27 cellular contexts compared by ENCODE assay signal in genomic region chrX:18491601-18492000, GRCh38.
"Had no signal": no experiment of that assay in that cellular context is flagged by ENCODE, and none has a peak within 500 bp of the region (broad histone marks: within the 10 kb centered on the region; RNA-seq: fewer than 3 reads in every experiment).

No MANE protein-coding gene starts in this region.

- H3K27ac Mint-ChIP-seq: activated CD8-positive, alpha-beta T cell treated with anti-CD3 and anti-CD28 coated beads, Interleukin-2, amount 10 ng/mL, durations not matched to agents 7 days and 5 days; activated naive CD8-positive, alpha-beta T cell treated with anti-CD3 and anti-CD28 coated beads, Interleukin-2, amount 10 ng/mL, durations not matched to agents 7 days and 5 days; WTC11 had no signal

- H3K9ac ChIP-seq: SK-N-SH had no signal

- H3K27me3 Mint-ChIP-seq: activated naive CD8-positive, alpha-beta T cell treated with anti-CD3 and anti-CD28 coated beads, Interleukin-2, amount 10 ng/mL, durations not matched to agents 7 days and 5 days had no signal

- FAIRE-seq: bronchial epithelial cell had no signal

- H3K27me3 ChIP-seq: adrenal gland, SJCRH30 had no signal

- H3K27ac ChIP-seq: adrenal gland, RWPE1, SJCRH30 had no signal

- H3K9me3 ChIP-seq: adrenal gland, SJCRH30, SK-N-SH had no signal

- H3K36me3 Mint-ChIP-seq: activated naive CD8-positive, alpha-beta T cell treated with anti-CD3 and anti-CD28 coated beads, Interleukin-2, amount 10 ng/mL, durations not matched to agents 7 days and 5 days; WTC11 had no signal

- H3K4me1 ChIP-seq: SJCRH30 had no signal

- ATAC-seq: activated CD8-positive, alpha-beta T cell treated with anti-CD3 and anti-CD28 coated beads, Interleukin-2, amount 10 ng/mL, durations not matched to agents 7 days and 5 days; Panc1; WTC11 had no signal

- DNase-seq: activated CD4-positive, alpha-beta T cell treated with anti-CD3 and anti-CD28 coated beads for 48 hours; activated CD4-positive, alpha-beta T cell treated with anti-CD3 and anti-CD28 coated beads, Interleukin-2, amount 50 U/mL, for 4 hours; activated CD4-positive, CD25-positive, alpha-beta regulatory T cell treated with anti-CD3 and anti-CD28 coated beads, Interleukin-2, amount 50 U/mL, for 72 hours; activated CD8-positive, alpha-beta memory T cell treated with anti-CD3 and anti-CD28 coated beads, Interleukin-2, amount 50 U/mL, for 48 hours; activated CD8-positive, alpha-beta T cell treated with anti-CD3 and anti-CD28 coated beads, Interleukin-2, amount 10 ng/mL, durations not matched to agents 7 days and 5 days; activated naive CD4-positive, alpha-beta T cell treated with anti-CD3 and anti-CD28 coated beads, Interleukin-2, amount 50 U/mL, for 16 hours; activated naive CD8-positive, alpha-beta T cell treated with anti-CD3 and anti-CD28 coated beads, Interleukin-2, amount 10 ng/mL, durations not matched to agents 7 days and 5 days; activated T-cell treated with anti-CD3 and anti-CD28 coated beads, Interleukin-2, amount 50 U/mL, for 1 hour; adrenal gland; anterior cingulate cortex; central memory CD4-positive, alpha-beta T cell; MM.1S; NCI-H1105; NCI-H1436; NCI-H1694 treated with DMSO at 0.1 percent for 48 hours; NCI-H2081; NCI-H510A treated with DMSO at 0.1 percent for 48 hours; NCI-H69; NK-92 treated with Interleukin-12 subunit alpha and Interleukin-12 subunit beta, amount 100 ng/mL, for 24 hours; OCI-M1; Right ventricle myocardium superior; SJCRH30; SK-N-SH had no signal

- H3K36me3 ChIP-seq: adrenal gland, SJCRH30 had no signal

- H3K4me1 Mint-ChIP-seq: activated naive CD8-positive, alpha-beta T cell treated with anti-CD3 and anti-CD28 coated beads, Interleukin-2, amount 10 ng/mL, durations not matched to agents 7 days and 5 days had no signal

- H3K4me3 Mint-ChIP-seq: activated CD8-positive, alpha-beta T cell treated with anti-CD3 and anti-CD28 coated beads, Interleukin-2, amount 10 ng/mL, durations not matched to agents 7 days and 5 days; activated naive CD8-positive, alpha-beta T cell treated with anti-CD3 and anti-CD28 coated beads, Interleukin-2, amount 10 ng/mL, durations not matched to agents 7 days and 5 days; WTC11 had no signal

- H3K9me3 Mint-ChIP-seq: activated naive CD8-positive, alpha-beta T cell treated with anti-CD3 and anti-CD28 coated beads, Interleukin-2, amount 10 ng/mL, durations not matched to agents 7 days and 5 days; WTC11 had no signal

- H3K4me2 ChIP-seq: SK-N-SH had no signal

- H3K4me3 ChIP-seq: SJCRH30 had no signal
